In the genomic region with DNA sequence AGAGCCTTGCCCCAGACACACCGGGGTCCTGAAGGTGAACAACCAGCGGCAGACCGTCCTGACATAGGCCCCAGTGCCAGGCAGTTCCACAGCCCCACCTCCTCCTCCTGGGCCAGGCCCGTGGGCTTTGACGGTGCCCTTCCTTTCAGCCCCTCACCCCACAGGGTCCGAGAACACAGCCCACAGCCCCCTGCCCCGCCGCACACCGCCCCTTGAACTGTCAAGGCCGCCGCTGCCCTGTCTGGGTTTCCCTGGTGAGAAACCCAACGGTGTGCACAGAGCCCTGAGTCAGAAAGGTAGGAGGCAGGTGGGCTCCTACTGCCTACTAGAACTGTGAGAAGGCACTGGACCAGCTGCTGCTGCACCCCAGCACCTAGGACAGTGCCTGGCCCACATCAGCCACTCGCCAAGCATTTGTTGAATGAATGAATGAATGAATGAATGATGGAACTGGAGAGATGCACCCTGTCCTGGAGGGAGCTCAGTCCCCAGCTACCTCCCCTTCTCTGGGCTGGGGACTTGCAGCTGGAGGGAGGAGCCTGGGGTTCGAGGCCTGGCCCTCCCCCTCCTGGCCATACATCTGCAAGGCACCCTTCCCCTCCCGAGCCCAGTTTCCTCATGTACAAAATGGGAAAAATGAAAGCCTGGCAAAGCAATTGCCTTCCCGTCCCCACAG, we compare ENCODE assay signal across 2 cellular contexts.
TF ChIP-seq lines count a peak whose summit lies in the region.

No MANE protein-coding gene starts in this region.

TF ChIP-seq in HEK293T, 16 proteins besides CTCF, POLR2A, EP300 and RAD21:
- TF ChIP-seq, protein P1, sequence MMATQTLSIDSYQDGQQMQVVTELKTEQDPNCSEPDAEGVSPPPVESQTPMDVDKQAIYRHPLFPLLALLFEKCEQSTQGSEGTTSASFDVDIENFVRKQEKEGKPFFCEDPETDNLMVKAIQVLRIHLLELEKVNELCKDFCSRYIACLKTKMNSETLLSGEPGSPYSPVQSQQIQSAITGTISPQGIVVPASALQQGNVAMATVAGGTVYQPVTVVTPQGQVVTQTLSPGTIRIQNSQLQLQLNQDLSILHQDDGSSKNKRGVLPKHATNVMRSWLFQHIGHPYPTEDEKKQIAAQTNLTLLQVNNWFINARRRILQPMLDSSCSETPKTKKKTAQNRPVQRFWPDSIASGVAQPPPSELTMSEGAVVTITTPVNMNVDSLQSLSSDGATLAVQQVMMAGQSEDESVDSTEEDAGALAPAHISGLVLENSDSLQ (IDR thresholded peaks at IDR 0.05) = no peak
- no peak for TF ChIP-seq BHLHE40 (IDR thresholded peaks at IDR 0.05; ENCODE audit: borderline replicate concordance)
- no peak for TF ChIP-seq SUZ12 (IDR thresholded peaks at IDR 0.05)
- no peak for TF ChIP-seq TARDBP (IDR thresholded peaks at IDR 0.05)
- no peak for TF ChIP-seq NFRKB (IDR thresholded peaks at IDR 0.05)
- no peak for TF ChIP-seq FOXM1 (IDR thresholded peaks at IDR 0.05; ENCODE audit: borderline replicate concordance)
- TF ChIP-seq SP1 (IDR thresholded peaks at IDR 0.05) = no peak
- TF ChIP-seq L3MBTL2 (conservative IDR thresholded peaks at IDR 0.05) = no peak
- no peak for TF ChIP-seq FOXK2 (IDR thresholded peaks at IDR 0.05)
- TF ChIP-seq ELF4 (IDR thresholded peaks at IDR 0.05) = no peak
- TF ChIP-seq LEF1 (IDR thresholded peaks at IDR 0.05; ENCODE audit: borderline replicate concordance) = no peak
- no peak for TF ChIP-seq HDGF (IDR thresholded peaks at IDR 0.05; ENCODE audit: borderline replicate concordance)
- no peak for TF ChIP-seq ZNF384 (IDR thresholded peaks at IDR 0.05)
- no peak for TF ChIP-seq ARNT (IDR thresholded peaks at IDR 0.05)
- TF ChIP-seq FOXA1 (IDR thresholded peaks at IDR 0.05) = no peak
- TF ChIP-seq CTBP1 (IDR thresholded peaks at IDR 0.05; ENCODE audit: borderline replicate concordance) = no peak

TF ChIP-seq in GM12878, 131 proteins besides CTCF, POLR2A, EP300 and RAD21 (continued from another document):
- TF ChIP-seq, protein P2, sequence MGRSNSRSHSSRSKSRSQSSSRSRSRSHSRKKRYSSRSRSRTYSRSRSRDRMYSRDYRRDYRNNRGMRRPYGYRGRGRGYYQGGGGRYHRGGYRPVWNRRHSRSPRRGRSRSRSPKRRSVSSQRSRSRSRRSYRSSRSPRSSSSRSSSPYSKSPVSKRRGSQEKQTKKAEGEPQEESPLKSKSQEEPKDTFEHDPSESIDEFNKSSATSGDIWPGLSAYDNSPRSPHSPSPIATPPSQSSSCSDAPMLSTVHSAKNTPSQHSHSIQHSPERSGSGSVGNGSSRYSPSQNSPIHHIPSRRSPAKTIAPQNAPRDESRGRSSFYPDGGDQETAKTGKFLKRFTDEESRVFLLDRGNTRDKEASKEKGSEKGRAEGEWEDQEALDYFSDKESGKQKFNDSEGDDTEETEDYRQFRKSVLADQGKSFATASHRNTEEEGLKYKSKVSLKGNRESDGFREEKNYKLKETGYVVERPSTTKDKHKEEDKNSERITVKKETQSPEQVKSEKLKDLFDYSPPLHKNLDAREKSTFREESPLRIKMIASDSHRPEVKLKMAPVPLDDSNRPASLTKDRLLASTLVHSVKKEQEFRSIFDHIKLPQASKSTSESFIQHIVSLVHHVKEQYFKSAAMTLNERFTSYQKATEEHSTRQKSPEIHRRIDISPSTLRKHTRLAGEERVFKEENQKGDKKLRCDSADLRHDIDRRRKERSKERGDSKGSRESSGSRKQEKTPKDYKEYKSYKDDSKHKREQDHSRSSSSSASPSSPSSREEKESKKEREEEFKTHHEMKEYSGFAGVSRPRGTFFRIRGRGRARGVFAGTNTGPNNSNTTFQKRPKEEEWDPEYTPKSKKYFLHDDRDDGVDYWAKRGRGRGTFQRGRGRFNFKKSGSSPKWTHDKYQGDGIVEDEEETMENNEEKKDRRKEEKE (IDR thresholded peaks at IDR 0.05) = no peak
